Comparison of ENCODE assay signal across 18 cellular contexts in genomic region chrX:25007059-25008053, GRCh38. TPM values are rescaled to one million over a fixed set of nuclear protein-coding genes. Genes with fewer than 3 reads are reported as not detected.
A peak's percentile ranks its signal among the peaks of the same experiment; 100 is the strongest.
DNase-seq lines count a peak whose midpoint lies in the region; ATAC-seq and TF ChIP-seq lines count a peak whose summit lies in the region.
"Had no signal": no experiment of that assay in that cellular context is flagged by ENCODE, and none has a peak within 500 bp of the region (broad histone marks: within the 10 kb centered on the region; RNA-seq: fewer than 3 reads in every experiment).

No MANE protein-coding gene starts in this region.

- no peak for ATAC-seq in activated T-helper 17 cell treated with anti-CD3 and anti-CD28 coated beads, Interleukin-2, amount 50 U/mL, for 72 hours (replicated peaks)
- no peak for ATAC-seq in stimulated activated naive B cell treated with anti-CD40 and anti-IgM and Interleukin-4, amounts not matched to agents 10 μg/mL and 1 μg/mL and 100 μg/mL, for 72 hours (replicated peaks)
- ATAC-seq in HG02981 (IDR thresholded peaks at IDR 0.05; ENCODE audit: unreplicated experiment): no peak
- ATAC-seq: naive thymus-derived CD4-positive, alpha-beta T cell had no signal

- no peak overlapping the region for H3K27ac Mint-ChIP-seq in MCF 10A (ENCODE audit: low read depth, unreplicated experiment)
- H3K27ac Mint-ChIP-seq in activated T-helper 17 cell treated with anti-CD3 and anti-CD28 coated beads, Interleukin-2, amount 50 U/mL, for 72 hours: no peak overlapping the region
- peak overlapping the region; percentile 85 for H3K27ac Mint-ChIP-seq in stimulated activated naive B cell treated with anti-CD40 and anti-IgM and Interleukin-4, amounts not matched to agents 10 μg/mL and 1 μg/mL and 100 μg/mL, for 72 hours

- no peaks in the 10 kb centered on the region for H3K36me3 Mint-ChIP-seq in MCF 10A (ENCODE audit: insufficient read depth, unreplicated experiment)
- peaks cover 11% of the 10 kb centered on the region for H3K36me3 Mint-ChIP-seq in activated T-helper 17 cell treated with anti-CD3 and anti-CD28 coated beads, Interleukin-2, amount 50 U/mL, for 72 hours (ENCODE audit: low read depth)
- H3K36me3 Mint-ChIP-seq in stimulated activated naive B cell treated with anti-CD40 and anti-IgM and Interleukin-4, amounts not matched to agents 10 μg/mL and 1 μg/mL and 100 μg/mL, for 72 hours: peaks cover 0 to 9% of the 10 kb centered on the region in 2 donors
- H3K36me3 Mint-ChIP-seq: IgD-negative memory B cell had no signal

- H3K27me3 Mint-ChIP-seq in MCF 10A (ENCODE audit: insufficient read depth, unreplicated experiment): no peaks in the 10 kb centered on the region
- peaks cover 41% of the 10 kb centered on the region for H3K27me3 Mint-ChIP-seq in activated T-helper 17 cell treated with anti-CD3 and anti-CD28 coated beads, Interleukin-2, amount 50 U/mL, for 72 hours
- peaks cover 46 to 54% of the 10 kb centered on the region in 2 donors for H3K27me3 Mint-ChIP-seq in stimulated activated naive B cell treated with anti-CD40 and anti-IgM and Interleukin-4, amounts not matched to agents 10 μg/mL and 1 μg/mL and 100 μg/mL, for 72 hours

- in situ Hi-C loops in T47D (cut with HindIII; ENCODE audit: low pct_unique_long_range_greater_than_20kb, low sequenced_read_pairs): no loop called here

- TF ChIP-seq CTCF in MCF 10A (IDR thresholded peaks at IDR 0.05; ENCODE audit: unreplicated experiment): no peak
- no peak for TF ChIP-seq CTCF in adrenal gland (IDR thresholded peaks at IDR 0.05)

- intact Hi-C loops in MCF 10A (cut with micrococcal nuclease): no loop called here
- intact Hi-C loops in adrenal gland (cut with DNase I): no loop called here

- 7 to 29% (median 20%) methylated on average over 7 to 57 of the region's 64 CpGs for WGBS in adrenal gland, 4 donors

- H3K9me3 ChIP-seq in iPS-18c (ENCODE audit: control insufficient read depth, insufficient read depth, low read length): peaks cover 2% of the 10 kb centered on the region
- no peaks in the 10 kb centered on the region for H3K9me3 ChIP-seq in adrenal gland (replicated peaks in 1 of 3)
- H3K9me3 ChIP-seq: transverse colon had no signal

- BruUV-seq in MCF 10A (replicated peaks; lab: Mats Ljungman, UMichigan): no TSS peak

- CTCF ChIA-PET in MCF 10A (lab: Yijun Ruan, JAX): interaction anchor here (0.7 to 1.0 kb wide), 2 partner anchors 12 to 172 kb away, joined by 3 read pairs; no protein-coding TSS in a partner anchor

- no peak overlapping the region for H3K4me3 Mint-ChIP-seq in MCF 10A (ENCODE audit: unreplicated experiment)
- H3K4me3 Mint-ChIP-seq in activated T-helper 17 cell treated with anti-CD3 and anti-CD28 coated beads, Interleukin-2, amount 50 U/mL, for 72 hours: peak overlapping the region; percentile 27
- peak overlapping the region in 1 of 2 donors; percentile 57 for H3K4me3 Mint-ChIP-seq in stimulated activated naive B cell treated with anti-CD40 and anti-IgM and Interleukin-4, amounts not matched to agents 10 μg/mL and 1 μg/mL and 100 μg/mL, for 72 hours

- no peaks in the 10 kb centered on the region for H3K36me3 ChIP-seq in adrenal gland (replicated peaks in 1 of 2)
- H3K36me3 ChIP-seq: esophagus muscularis mucosa, transverse colon had no signal

- no peak for TF ChIP-seq POLR2A in adrenal gland (IDR thresholded peaks at IDR 0.05)

- H3K4me3 ChIP-seq in iPS-18c (ENCODE audit: insufficient read depth, low read depth, low read length) (peak overlapping the region; percentile 38; the same call in 1 of the 2 replicates), adrenal gland (no peak overlapping the region)
- H3K4me3 ChIP-seq: esophagus muscularis mucosa had no signal

- H3K9me3 Mint-ChIP-seq in MCF 10A (ENCODE audit: unreplicated experiment): peaks cover 5% of the 10 kb centered on the region
- no peaks in the 10 kb centered on the region for H3K9me3 Mint-ChIP-seq in activated T-helper 17 cell treated with anti-CD3 and anti-CD28 coated beads, Interleukin-2, amount 50 U/mL, for 72 hours
- no peaks in the 10 kb centered on the region for H3K9me3 Mint-ChIP-seq in stimulated activated naive B cell treated with anti-CD40 and anti-IgM and Interleukin-4, amounts not matched to agents 10 μg/mL and 1 μg/mL and 100 μg/mL, for 72 hours

- POLR2A ChIA-PET in MCF 10A (lab: Yijun Ruan, JAX): no interaction called here

- H3K27me3 ChIP-seq in adrenal gland: peaks cover 96% of the 10 kb centered on the region

- peaks cover 0 to 8% of the 10 kb centered on the region in 2 donors for H3K4me1 ChIP-seq in adrenal gland (replicated peaks in 1 of 2)

- H3K4me1 Mint-ChIP-seq in MCF 10A (ENCODE audit: insufficient read depth, unreplicated experiment): no peaks in the 10 kb centered on the region
- H3K4me1 Mint-ChIP-seq in activated T-helper 17 cell treated with anti-CD3 and anti-CD28 coated beads, Interleukin-2, amount 50 U/mL, for 72 hours: no peaks in the 10 kb centered on the region
- H3K4me1 Mint-ChIP-seq in stimulated activated naive B cell treated with anti-CD40 and anti-IgM and Interleukin-4, amounts not matched to agents 10 μg/mL and 1 μg/mL and 100 μg/mL, for 72 hours: peaks cover 5 to 21% of the 10 kb centered on the region in 2 donors

- DNase-seq in T47D (ENCODE audit: low read depth in 1 of 2, low spot score in 1 of 2): peak; percentile 21 to 45
- DNase-seq in MCF 10A (ENCODE audit: unreplicated experiment): no peak
- no peak for DNase-seq in stimulated activated naive B cell treated with anti-CD40 and anti-IgM and Interleukin-4, amounts not matched to agents 10 μg/mL and 1 μg/mL and 100 μg/mL, for 72 hours
- DNase-seq in germinal center (ENCODE audit: low spot score): no peak
- no peak for DNase-seq in adrenal gland
- DNase-seq: activated T-cell treated with anti-CD3 and anti-CD28 coated beads for 4 hours; cortex of kidney; naive thymus-derived CD4-positive, alpha-beta T cell; NCI-H1092 treated with DMSO at 0.1 percent for 48 hours; stimulated activated CD4-positive, alpha-beta T cell treated with anti-CD3 and anti-CD28 coated beads, Interleukin-2, amount 100 ng/mL, for 48 hours; transverse colon had no signal

- no peak overlapping the region for H3K27ac ChIP-seq in adrenal gland
- H3K27ac ChIP-seq: esophagus muscularis mucosa, transverse colon had no signal

RNA-seq across cellular contexts. Expression of gene ARX, which starts 8.4 kb away (rescaled TPM):
- total RNA-seq in MCF 10A (2022) (0.10 TPM in 1 of 2 replicates, not detected in the other), adrenal gland (not detected)
- total RNA-seq in activated T-helper 17 cell treated with anti-CD3 and anti-CD28 coated beads, Interleukin-2, amount 50 U/mL, for 72 hours: not detected
- not detected for polyA plus RNA-seq in adrenal gland
- total RNA-seq: esophagus muscularis mucosa; liver; naive thymus-derived CD4-positive, alpha-beta T cell; T-helper 1 cell treated with Interleukin-12 subunit alpha and Interleukin-12 subunit beta and Interleukin-4 antibody, amounts not matched to agents 30 ng/mL and 1 ng/mL, for 36 hours; transverse colon had no signal
- polyA plus RNA-seq: IgD-negative memory B cell; liver; naive thymus-derived CD4-positive, alpha-beta T cell had no signal

Comparison
In these comparisons a context has a peak if more than half of its experiments do, and no peak if none do; other contexts are left out.
1. DNase-seq: peak in T47D (2 of 2); none in MCF 10A (single experiment), stimulated activated naive B cell treated with anti-CD40 and anti-IgM and Interleukin-4, amounts not matched to agents 10 μg/mL and 1 μg/mL and 100 μg/mL, for 72 hours (single experiment), germinal center (single experiment) and adrenal gland (0 of 7).